ENCODE assay signal across 21 cellular contexts in the genomic region with DNA sequence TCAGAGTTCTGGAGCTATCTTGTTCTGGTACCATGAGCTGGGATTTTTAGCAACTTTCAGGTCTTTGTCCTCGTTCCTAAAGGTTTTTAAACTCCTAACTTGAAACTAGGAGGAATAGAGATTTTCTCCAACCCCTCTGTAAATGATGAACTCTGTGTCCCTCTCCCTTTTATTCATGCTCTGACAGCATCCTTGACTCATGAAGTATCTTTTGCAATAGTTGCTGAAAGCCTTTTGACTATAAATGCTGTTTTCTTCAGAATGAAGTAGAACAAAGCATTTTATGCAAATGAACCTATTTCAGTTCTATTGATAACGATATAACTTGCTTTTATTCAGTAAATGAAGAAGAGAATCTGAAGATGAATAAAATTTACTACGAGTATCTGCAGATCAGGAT.
"Had no signal": no experiment of that assay in that cellular context is flagged by ENCODE, and none has a peak within 500 bp of the region (broad histone marks: within the 10 kb centered on the region; RNA-seq: fewer than 3 reads in every experiment).

No MANE protein-coding gene starts in this region.

- H3K4me3 ChIP-seq: breast epithelium, esophagus muscularis mucosa, gastroesophageal sphincter, pancreas, testis, uterus had no signal

- H3K4me1 ChIP-seq: breast epithelium, testis, uterus had no signal

- H3K9me3 ChIP-seq: breast epithelium, esophagus muscularis mucosa, gastroesophageal sphincter, pancreas, testis, uterus had no signal

- H3K27me3 ChIP-seq: breast epithelium, esophagus muscularis mucosa, gastroesophageal sphincter, pancreas, testis, uterus had no signal

- ATAC-seq: activated CD4-positive, alpha-beta T cell treated with anti-CD3 and anti-CD28 coated beads for 36 hours; naive thymus-derived CD4-positive, alpha-beta T cell; stimulated activated naive CD8-positive, alpha-beta T cell treated with anti-CD3 and anti-CD28 coated beads, Interleukin-15, Interleukin-2, amounts not matched to agents 100 U/mL and 50 U/mL, for 24 hours; WTC11 had no signal

- H3K27ac ChIP-seq: breast epithelium, testis had no signal

- H3K36me3 ChIP-seq: breast epithelium, esophagus muscularis mucosa, gastroesophageal sphincter, pancreas, uterus had no signal

- DNase-seq: activated CD4-positive, alpha-beta T cell treated with anti-CD3 and anti-CD28 coated beads for 36 hours; activated CD8-positive, alpha-beta memory T cell treated with anti-CD3 and anti-CD28 coated beads, Interleukin-2, amount 50 U/mL, for 4 hours; activated effector memory CD4-positive, alpha-beta T cell treated with anti-CD3 and anti-CD28 coated beads, Interleukin-2, amount 50 U/mL, for 16 hours; activated naive CD4-positive, alpha-beta T cell treated with anti-CD3 and anti-CD28 coated beads, Interleukin-2, amount 10 ng/mL, durations not matched to agents 7 days and 5 days; activated T-cell treated with anti-CD3 and anti-CD28 coated beads, Interleukin-2, amount 50 U/mL, for 1 hour; endodermal cell; hippocampal formation; immature natural killer cell; kidney; naive thymus-derived CD4-positive, alpha-beta T cell; stimulated activated CD4-positive, alpha-beta T cell treated with anti-CD3 and anti-CD28 coated beads, Interleukin-4, amount 100 ng/mL, for 1 hour; stimulated activated naive CD8-positive, alpha-beta T cell treated with anti-CD3 and anti-CD28 coated beads, Interleukin-15, Interleukin-2, amounts not matched to agents 100 U/mL and 50 U/mL, for 24 hours; SW 1271; T-helper 2 cell; testis had no signal
